Comparison of ENCODE assay signal across 9 cellular contexts in genomic region chr13:28099396-28100148, GRCh38. TPM values are rescaled to one million over a fixed set of nuclear protein-coding genes. Genes with fewer than 3 reads are reported as not detected.
DNase-seq lines count a peak whose midpoint lies in the region; ATAC-seq and TF ChIP-seq lines count a peak whose summit lies in the region.
"Had no signal": no experiment of that assay in that cellular context is flagged by ENCODE, and none has a peak within 500 bp of the region (broad histone marks: within the 10 kb centered on the region; RNA-seq: fewer than 3 reads in every experiment).

No MANE protein-coding gene starts in this region.

- no peaks in the 10 kb centered on the region for H3K36me3 Mint-ChIP-seq in glutamatergic neuron (ENCODE audit: unreplicated experiment)

- TF ChIP-seq POLR2A in Peyer's patch (IDR thresholded peaks at IDR 0.05) (no peak), gastrocnemius medialis (IDR thresholded peaks at IDR 0.05) (no peak)

- peak overlapping the region; percentile 88 for H3K4me3 Mint-ChIP-seq in glutamatergic neuron (ENCODE audit: unreplicated experiment)

- in situ Hi-C loops in gastrocnemius medialis (cut with MboI; ENCODE audit: low sequenced_read_pairs in 4 of 4) = no loop called here
- in situ Hi-C loops in ACHN (cut with HindIII; ENCODE audit: low pct_ligation_motif_present, low pct_unique_long_range_greater_than_20kb, low sequenced_read_pairs) = no loop called here

- intact Hi-C loops in gastrocnemius medialis (cut with DNase I; ENCODE audit: low total_unique reads) = no loop called here

- H3K4me3 ChIP-seq in Peyer's patch = peak overlapping the region; percentile 48 to 73 (median 52)
- peak overlapping the region; percentile 30 to 47 (median 41) for H3K4me3 ChIP-seq in gastrocnemius medialis

- H3K27me3 ChIP-seq in Peyer's patch (peaks cover 0 to 14% of the 10 kb centered on the region in 2 donors), gastrocnemius medialis (peaks cover 45 to 76% (median 49%) of the 10 kb centered on the region in 3 donors)

- TF ChIP-seq CTCF in Peyer's patch (IDR thresholded peaks at IDR 0.05) = no peak
- TF ChIP-seq CTCF in glutamatergic neuron (IDR thresholded peaks at IDR 0.05; ENCODE audit: partially characterized antibody, unreplicated experiment) = no peak
- TF ChIP-seq CTCF in gastrocnemius medialis (IDR thresholded peaks at IDR 0.05 in 4 of 5, conservative IDR thresholded peaks at IDR 0.05 in 1 of 5) = no peak

- peak; percentile 15 for ATAC-seq in GM19463 (IDR thresholded peaks at IDR 0.05; ENCODE audit: unreplicated experiment)
- no peak for ATAC-seq in gastrocnemius medialis

- no peak overlapping the region for H3K27ac Mint-ChIP-seq in glutamatergic neuron (ENCODE audit: unreplicated experiment)

- H3K9me3 Mint-ChIP-seq in glutamatergic neuron (ENCODE audit: unreplicated experiment) = peaks cover 8% of the 10 kb centered on the region

- no peak for DNase-seq in Peyer's patch
- no peak for DNase-seq in glutamatergic neuron
- no peak for DNase-seq in gastrocnemius medialis
- no peak for DNase-seq in ACHN
- no peak for DNase-seq in foreskin melanocyte
- DNase-seq in activated CD8-positive, alpha-beta memory T cell treated with anti-CD3 and anti-CD28 coated beads, Interleukin-2, amount 50 U/mL, for 48 hours = no peak
- DNase-seq in LoVo (ENCODE audit: low spot score) = no peak
- DNase-seq: NCI-H1105 had no signal

- peaks cover 0 to 15% (median 5%) of the 10 kb centered on the region in 4 donors for H3K4me1 ChIP-seq in Peyer's patch
- no peaks in the 10 kb centered on the region for H3K4me1 ChIP-seq in gastrocnemius medialis

- H3K4me1 Mint-ChIP-seq in glutamatergic neuron (ENCODE audit: low read depth, unreplicated experiment) = no peaks in the 10 kb centered on the region

- peak overlapping the region in 1 of 4 donors; percentile 63 for H3K27ac ChIP-seq in Peyer's patch
- H3K27ac ChIP-seq in gastrocnemius medialis = no peak overlapping the region

- H3K36me3 ChIP-seq in Peyer's patch (no peaks in the 10 kb centered on the region), gastrocnemius medialis (no peaks in the 10 kb centered on the region)

- peaks cover 12% of the 10 kb centered on the region for H3K27me3 Mint-ChIP-seq in glutamatergic neuron (ENCODE audit: unreplicated experiment)

- H3K9me3 ChIP-seq in Peyer's patch (no peaks in the 10 kb centered on the region), gastrocnemius medialis (no peaks in the 10 kb centered on the region)

RNA-seq across cellular contexts. Expression of gene FLT3, which starts 0.8 kb away (rescaled TPM):
- total RNA-seq in Peyer's patch (10 to 100 TPM in 1 of 4 donors, under 1 TPM in 2, not detected in 1; 0.38 to 10.7 (median 0.67) TPM), glutamatergic neuron (ENCODE audit: unreplicated experiment) (not detected), gastrocnemius medialis (under 1 TPM; 0.22 to 0.92 (median 0.37) TPM)

RNA-seq across cellular contexts. Expression of gene PAN3, which starts 38.8 kb away (rescaled TPM):
- total RNA-seq in Peyer's patch (10 to 100 TPM; 30.6 to 67.7 (median 48.5) TPM), glutamatergic neuron (ENCODE audit: unreplicated experiment) (27.4 TPM), gastrocnemius medialis (10 to 100 TPM in 2 of 4 donors, 1 to 10 TPM in 2; 5.5 to 14.7 (median 9.4) TPM)
